ENCODE assay signal across 21 cellular contexts in genomic region chr7:28024786-28025334, GRCh38.
"Had no signal": no experiment of that assay in that cellular context is flagged by ENCODE, and none has a peak within 500 bp of the region (broad histone marks: within the 10 kb centered on the region; RNA-seq: fewer than 3 reads in every experiment).

No MANE protein-coding gene starts in this region.

- H3K27ac Mint-ChIP-seq: activated CD8-positive, alpha-beta T cell treated with anti-CD3 and anti-CD28 coated beads for 36 hours; activated naive CD8-positive, alpha-beta T cell treated with anti-CD3 and anti-CD28 coated beads, Interleukin-2, amount 10 ng/mL, durations not matched to agents 7 days and 5 days; activated T-cell treated with anti-CD3 and anti-CD28 coated beads, Interleukin-2, amount 50 U/mL, for 72 hours; neural progenitor cell; stimulated activated effector memory CD8-positive, alpha-beta T cell treated with anti-CD3 and anti-CD28 coated beads, Interleukin-12 subunit alpha, Interleukin-12 subunit beta, amount 100 ng/mL, for 72 hours; T-helper 2 cell treated with Interferon-gamma antibody and Interleukin-4, amounts not matched to agents 5 μg/mL and 100 μg/mL, for 36 hours had no signal

- H3K9ac ChIP-seq: neural progenitor cell had no signal

- H3K4me1 ChIP-seq: breast epithelium had no signal

- H3K9me3 ChIP-seq: breast epithelium, left ventricle myocardium inferior, pancreas, tibial artery had no signal

- H3K9me3 Mint-ChIP-seq: activated CD8-positive, alpha-beta T cell treated with anti-CD3 and anti-CD28 coated beads for 36 hours; activated naive CD8-positive, alpha-beta T cell treated with anti-CD3 and anti-CD28 coated beads, Interleukin-2, amount 10 ng/mL, durations not matched to agents 7 days and 5 days; activated T-cell treated with anti-CD3 and anti-CD28 coated beads, Interleukin-2, amount 50 U/mL, for 72 hours; neural progenitor cell; stimulated activated effector memory CD8-positive, alpha-beta T cell treated with anti-CD3 and anti-CD28 coated beads, Interleukin-12 subunit alpha, Interleukin-12 subunit beta, amount 100 ng/mL, for 72 hours; T-helper 2 cell treated with Interferon-gamma antibody and Interleukin-4, amounts not matched to agents 5 μg/mL and 100 μg/mL, for 36 hours had no signal

- H3K4me3 ChIP-seq: breast epithelium, left ventricle myocardium inferior, neural progenitor cell, pancreas, smooth muscle cell, tibial artery had no signal

- H3K4me3 Mint-ChIP-seq: activated CD8-positive, alpha-beta T cell treated with anti-CD3 and anti-CD28 coated beads for 36 hours; activated naive CD8-positive, alpha-beta T cell treated with anti-CD3 and anti-CD28 coated beads, Interleukin-2, amount 10 ng/mL, durations not matched to agents 7 days and 5 days; activated T-cell treated with anti-CD3 and anti-CD28 coated beads, Interleukin-2, amount 50 U/mL, for 72 hours; neural progenitor cell; stimulated activated effector memory CD8-positive, alpha-beta T cell treated with anti-CD3 and anti-CD28 coated beads, Interleukin-12 subunit alpha, Interleukin-12 subunit beta, amount 100 ng/mL, for 72 hours; T-helper 2 cell treated with Interferon-gamma antibody and Interleukin-4, amounts not matched to agents 5 μg/mL and 100 μg/mL, for 36 hours had no signal

- H3K27ac ChIP-seq: breast epithelium, left ventricle myocardium inferior, neural progenitor cell, pancreas, tibial artery, WERI-Rb-1 had no signal

- DNase-seq: activated CD4-positive, alpha-beta T cell treated with anti-CD3 and anti-CD28 coated beads for 4 hours; activated CD8-positive, alpha-beta memory T cell treated with anti-CD3 and anti-CD28 coated beads, Interleukin-2, amount 50 U/mL, for 4 hours; activated CD8-positive, alpha-beta T cell treated with anti-CD3 and anti-CD28 coated beads for 36 hours; activated naive CD8-positive, alpha-beta T cell treated with anti-CD3 and anti-CD28 coated beads, Interleukin-2, amount 10 ng/mL, durations not matched to agents 7 days and 5 days; activated T-cell treated with anti-CD3 and anti-CD28 coated beads, Interleukin-2, amount 50 U/mL, for 72 hours; anterior cingulate cortex; effector CD4-positive, alpha-beta T cell; foreskin melanocyte; head of caudate nucleus; kidney; left ventricle myocardium inferior; mesendoderm; pancreas; retina; tibial artery; WERI-Rb-1 had no signal

- H3K27me3 ChIP-seq: breast epithelium, neural progenitor cell, pancreas, tibial artery had no signal

- H3K36me3 ChIP-seq: breast epithelium, left ventricle myocardium inferior, neural progenitor cell, pancreas, tibial artery, WERI-Rb-1 had no signal

- H3K27me3 Mint-ChIP-seq: activated CD8-positive, alpha-beta T cell treated with anti-CD3 and anti-CD28 coated beads for 36 hours had no signal

- ATAC-seq: activated CD8-positive, alpha-beta T cell treated with anti-CD3 and anti-CD28 coated beads for 36 hours; activated T-cell treated with anti-CD3 and anti-CD28 coated beads, Interleukin-2, amount 50 U/mL, for 72 hours; stimulated activated effector memory CD8-positive, alpha-beta T cell treated with anti-CD3 and anti-CD28 coated beads, Interleukin-12 subunit alpha, Interleukin-12 subunit beta, amount 100 ng/mL, for 72 hours had no signal

- H2AFZ ChIP-seq: neural progenitor cell had no signal

- H3K4me2 ChIP-seq: neural progenitor cell, smooth muscle cell had no signal

- H3K4me1 Mint-ChIP-seq: activated naive CD8-positive, alpha-beta T cell treated with anti-CD3 and anti-CD28 coated beads, Interleukin-2, amount 10 ng/mL, durations not matched to agents 7 days and 5 days had no signal

- H3K36me3 Mint-ChIP-seq: activated naive CD8-positive, alpha-beta T cell treated with anti-CD3 and anti-CD28 coated beads, Interleukin-2, amount 10 ng/mL, durations not matched to agents 7 days and 5 days; neural progenitor cell had no signal
